ENCODE assay signal across 1 cellular context in genomic region chr11:67026941-67027340, GRCh38.
TF ChIP-seq lines count a peak whose summit lies in the region.

No MANE protein-coding gene starts in this region.

TF ChIP-seq in IMR-90, 13 proteins besides CTCF, POLR2A, EP300 and RAD21:
- TF ChIP-seq BHLHE40 (IDR thresholded peaks at IDR 0.05; ENCODE audit: low read depth, low read length) (no peak), USF2 (IDR thresholded peaks at IDR 0.05; ENCODE audit: low read depth, low read length) (no peak), MAFK (IDR thresholded peaks at IDR 0.05; ENCODE audit: low read depth, low read length) (no peak), MXI1 (IDR thresholded peaks at IDR 0.05; ENCODE audit: borderline replicate concordance, low read depth, low read length) (no peak)
